8 cellular contexts compared by ENCODE assay signal in the genomic region with DNA sequence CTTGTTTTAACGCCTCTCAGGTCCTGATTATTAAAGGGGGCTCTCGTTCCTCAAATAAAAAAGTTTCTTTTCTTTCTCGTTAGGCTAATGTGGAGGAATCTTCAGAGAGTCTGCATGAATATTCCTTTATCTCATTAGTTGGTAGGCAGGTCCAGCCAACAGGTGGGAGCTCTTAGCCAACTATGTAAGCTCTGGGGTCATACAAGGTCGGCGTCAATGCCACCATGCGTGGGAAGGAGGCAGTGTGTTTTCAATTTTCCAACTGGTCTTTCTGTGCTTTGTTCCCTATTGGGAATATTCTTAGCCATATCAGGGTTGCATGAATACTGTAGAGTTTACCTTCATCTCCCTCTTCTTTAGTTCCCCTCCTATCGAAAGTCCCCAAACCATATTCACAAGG.
"Had no signal": no experiment of that assay in that cellular context is flagged by ENCODE, and none has a peak within 500 bp of the region (broad histone marks: within the 10 kb centered on the region; RNA-seq: fewer than 3 reads in every experiment).

No MANE protein-coding gene starts in this region.

- DNase-seq: GM23248, GOT3, H7, HFFc6 had no signal

- H3K27ac ChIP-seq: GM23248, HL-60 had no signal

- FAIRE-seq: HepG2 had no signal

- H3K4me3 ChIP-seq: GM23248, HAP-1 had no signal

- H3K9me3 ChIP-seq: HAP-1 had no signal

- H3K36me3 ChIP-seq: HAP-1 had no signal

- ATAC-seq: HCT116, HepG2 had no signal
